Comparison of ENCODE assay signal across 3 cellular contexts in the genomic region with DNA sequence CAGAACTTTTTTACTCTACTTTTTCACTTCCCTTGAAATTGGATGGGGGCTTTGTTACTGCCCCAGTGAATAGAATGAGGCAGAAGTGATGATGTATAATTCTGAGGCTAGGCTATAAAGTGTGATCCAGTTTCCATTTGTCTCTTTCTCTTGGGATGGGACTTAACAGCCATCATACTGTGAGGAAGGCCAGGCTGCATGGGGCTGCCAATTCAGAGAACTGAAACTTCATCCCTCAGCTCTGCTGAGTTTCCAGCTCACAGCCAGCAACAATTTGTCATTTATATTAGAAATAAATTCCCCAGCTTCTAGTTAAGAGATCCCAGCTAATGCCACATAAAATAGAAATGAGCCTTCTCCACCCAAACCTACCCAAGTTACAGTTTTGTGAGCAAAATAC.
"Had no signal": no experiment of that assay in that cellular context is flagged by ENCODE, and none has a peak within 500 bp of the region (broad histone marks: within the 10 kb centered on the region; RNA-seq: fewer than 3 reads in every experiment).

No MANE protein-coding gene starts in this region.

- H3K4me3 ChIP-seq: GM12878 had no signal

- DNase-seq: GDM1, GF-D8 had no signal
